In genomic region chr2:241558532-241559488, GRCh38 we compare ENCODE assay signal across 8 cellular contexts. TPM values are rescaled to one million over a fixed set of nuclear protein-coding genes. Genes with fewer than 3 reads are reported as not detected.
DNase-seq lines count a peak whose midpoint lies in the region; ATAC-seq and TF ChIP-seq lines count a peak whose summit lies in the region.

TSS of gene BOK (plus strand) at chr2:241558745. CDS start at chr2:241559484, 739 bp downstream.

- TF ChIP-seq RAD21 in liver (IDR thresholded peaks at IDR 0.05) = peak in 1 of 2 donors; percentile 16

- H3K4me1 ChIP-seq in liver (ENCODE audit: control insufficient read depth in 4 of 4, insufficient read depth in 4 of 4, low read length in 3 of 4) = peaks cover 11 to 47% (median 30%) of the 10 kb centered on the region in 4 donors

- peaks cover 9% of the 10 kb centered on the region for H3K9me3 Mint-ChIP-seq in activated naive CD4-positive, alpha-beta T cell treated with anti-CD3 and anti-CD28 coated beads, Interleukin-2, amount 50 U/mL, for 24 hours
- H3K9me3 Mint-ChIP-seq in stimulated activated naive B cell treated with anti-CD40 and anti-IgM and Interleukin-4, amounts not matched to agents 10 μg/mL and 1 μg/mL and 100 μg/mL, for 72 hours = peaks cover 14 to 16% of the 10 kb centered on the region in 2 donors

- H3K4me3 Mint-ChIP-seq in activated naive CD4-positive, alpha-beta T cell treated with anti-CD3 and anti-CD28 coated beads, Interleukin-2, amount 50 U/mL, for 24 hours = peak within 1 kb of the TSS; percentile 78
- peak within 1 kb of the TSS; percentile 70 to 75 for H3K4me3 Mint-ChIP-seq in stimulated activated naive B cell treated with anti-CD40 and anti-IgM and Interleukin-4, amounts not matched to agents 10 μg/mL and 1 μg/mL and 100 μg/mL, for 72 hours

- under 1% methylated on average over 124 of the region's 124 CpGs for WGBS in liver

- H3K27ac ChIP-seq in dorsolateral prefrontal cortex (peak within 1 kb of the TSS; percentile 58 to 100 (median 97)), liver (ENCODE audit: low read depth in 1 of 2, low read length in 2 of 2) (peak within 1 kb of the TSS; percentile 96)

- H3K36me3 ChIP-seq in liver (ENCODE audit: control insufficient read depth in 4 of 4, insufficient read depth in 3 of 4, low read depth in 1 of 4, low read length in 3 of 4) = peaks cover 0 to 9% (median 3%) of the 10 kb centered on the region in 4 donors

- peak in 5 of 56 donors; percentile 10 to 26 (median 15) for TF ChIP-seq CTCF in dorsolateral prefrontal cortex (IDR thresholded peaks at IDR 0.05 in 54 of 56, conservative IDR thresholded peaks at IDR 0.05 in 2 of 56; ENCODE audit: low read depth in 1 of 56, partially characterized antibody in 56 of 56)
- TF ChIP-seq CTCF in liver (IDR thresholded peaks at IDR 0.05; ENCODE audit: low read depth, low read length, missing input control) = no peak

- H3K9ac ChIP-seq in liver (ENCODE audit: low read depth in 1 of 2, low read length in 2 of 2) = peak within 1 kb of the TSS; percentile 32 to 88

- peak within 1 kb of the TSS; percentile 19 for H3K27ac Mint-ChIP-seq in activated naive CD4-positive, alpha-beta T cell treated with anti-CD3 and anti-CD28 coated beads, Interleukin-2, amount 50 U/mL, for 24 hours
- H3K27ac Mint-ChIP-seq in stimulated activated naive B cell treated with anti-CD40 and anti-IgM and Interleukin-4, amounts not matched to agents 10 μg/mL and 1 μg/mL and 100 μg/mL, for 72 hours = no peak within 1 kb of the TSS

- peak within 1 kb of the TSS; percentile 31 to 88 (median 71) for H3K4me3 ChIP-seq in dorsolateral prefrontal cortex
- peak within 1 kb of the TSS; percentile 63 to 94 (median 86) for H3K4me3 ChIP-seq in liver (ENCODE audit: low read depth in 1 of 3, low read length in 3 of 3)

- H3K4me1 Mint-ChIP-seq in activated naive CD4-positive, alpha-beta T cell treated with anti-CD3 and anti-CD28 coated beads, Interleukin-2, amount 50 U/mL, for 24 hours = peaks cover 10% of the 10 kb centered on the region
- H3K4me1 Mint-ChIP-seq in stimulated activated naive B cell treated with anti-CD40 and anti-IgM and Interleukin-4, amounts not matched to agents 10 μg/mL and 1 μg/mL and 100 μg/mL, for 72 hours = peaks cover 2 to 7% of the 10 kb centered on the region in 2 donors

- H3K9me3 ChIP-seq in liver (ENCODE audit: control insufficient read depth in 4 of 4, low read length in 3 of 4) = no peaks in the 10 kb centered on the region

- ATAC-seq in stimulated activated naive B cell treated with anti-CD40 and anti-IgM and Interleukin-4, amounts not matched to agents 10 μg/mL and 1 μg/mL and 100 μg/mL, for 72 hours (replicated peaks) = peak in 1 of 2 donors; percentile 23
- ATAC-seq in GM21825 (IDR thresholded peaks at IDR 0.05; ENCODE audit: unreplicated experiment) (no peak), GM21619 (IDR thresholded peaks at IDR 0.05; ENCODE audit: unreplicated experiment) (no peak)

- intact Hi-C loops in dorsolateral prefrontal cortex (cut with DNase I) = loop anchor here in 1 of 2 donors (1.0 kb wide), 1 partner anchor 50 kb away; no protein-coding TSS in a partner anchor

- H3K36me3 Mint-ChIP-seq in activated naive CD4-positive, alpha-beta T cell treated with anti-CD3 and anti-CD28 coated beads, Interleukin-2, amount 50 U/mL, for 24 hours = peaks cover 6% of the 10 kb centered on the region
- H3K36me3 Mint-ChIP-seq in stimulated activated naive B cell treated with anti-CD40 and anti-IgM and Interleukin-4, amounts not matched to agents 10 μg/mL and 1 μg/mL and 100 μg/mL, for 72 hours = peaks cover 4 to 11% of the 10 kb centered on the region in 2 donors

- no peak for DNase-seq in activated naive CD4-positive, alpha-beta T cell (lab: John Stamatoyannopoulos, UW)
- DNase-seq in RPMI7951 (ENCODE audit: low read depth) (peak; percentile 83), dorsolateral prefrontal cortex (peak; percentile 59 to 84 (median 74))
- DNase-seq in stimulated activated naive B cell treated with anti-CD40 and anti-IgM and Interleukin-4, amounts not matched to agents 10 μg/mL and 1 μg/mL and 100 μg/mL, for 72 hours = no peak

- H3K27me3 Mint-ChIP-seq in activated naive CD4-positive, alpha-beta T cell treated with anti-CD3 and anti-CD28 coated beads, Interleukin-2, amount 50 U/mL, for 24 hours = peaks cover 25% of the 10 kb centered on the region
- peaks cover 46 to 67% of the 10 kb centered on the region in 2 donors for H3K27me3 Mint-ChIP-seq in stimulated activated naive B cell treated with anti-CD40 and anti-IgM and Interleukin-4, amounts not matched to agents 10 μg/mL and 1 μg/mL and 100 μg/mL, for 72 hours

- H3K27me3 ChIP-seq in dorsolateral prefrontal cortex (peaks cover 0 to 12% (median 0%) of the 10 kb centered on the region in 45 donors), liver (ENCODE audit: control insufficient read depth in 4 of 4, insufficient read depth in 4 of 4, low read length in 3 of 4) (no peaks in the 10 kb centered on the region)

TF ChIP-seq in liver, 16 proteins besides CTCF, POLR2A, EP300 and RAD21:
- TF ChIP-seq TAF1 (conservative IDR thresholded peaks at IDR 0.05) (no peak), GABPA (IDR thresholded peaks at IDR 0.05 in 1 of 2, conservative IDR thresholded peaks at IDR 0.05 in 1 of 2) (no peak), HNF4A (conservative IDR thresholded peaks at IDR 0.05) (peak in 1 of 2 donors; percentile 15), EGR1 (IDR thresholded peaks at IDR 0.05; ENCODE audit: low read depth in 2 of 2) (peak; percentile 87 to 96), RXRA (IDR thresholded peaks at IDR 0.05) (peak in 1 of 2 donors; percentile 25), SP1 (IDR thresholded peaks at IDR 0.05) (no peak), FOXA1 (IDR thresholded peaks at IDR 0.05) (no peak), REST (IDR thresholded peaks at IDR 0.05) (no peak), JUND (IDR thresholded peaks at IDR 0.05) (no peak), YY1 (IDR thresholded peaks at IDR 0.05) (peak; percentile 37)
TF ChIP-seq in liver: peak in this region for 4.

RNA-seq across cellular contexts. Expression of gene BOK, which starts in this region (rescaled TPM):
- total RNA-seq in RPMI7951 (2014; rRNA removed; shearing (Covaris generic)) = 13.1 and 13.2 TPM in 2 replicates
- 100 to 1,000 TPM in 17 of 120 experiments, 10 to 100 TPM in 103; 16.7 to 187 (median 53.1) TPM for total RNA-seq in dorsolateral prefrontal cortex
- 10 to 100 TPM; 11.3 to 30.5 TPM for total RNA-seq in liver
- 10 to 100 TPM; 57.5 to 82.1 TPM for polyA plus RNA-seq in liver

Comparison
In these comparisons a context has a peak if more than half of its experiments do, and no peak if none do; other contexts are left out.
1. DNase-seq: peak in RPMI7951 (single experiment) and dorsolateral prefrontal cortex (10 of 10); none in activated naive CD4-positive, alpha-beta T cell (0 of 4) and stimulated activated naive B cell treated with anti-CD40 and anti-IgM and Interleukin-4, amounts not matched to agents 10 μg/mL and 1 μg/mL and 100 μg/mL, for 72 hours (single experiment).